In the genomic region with DNA sequence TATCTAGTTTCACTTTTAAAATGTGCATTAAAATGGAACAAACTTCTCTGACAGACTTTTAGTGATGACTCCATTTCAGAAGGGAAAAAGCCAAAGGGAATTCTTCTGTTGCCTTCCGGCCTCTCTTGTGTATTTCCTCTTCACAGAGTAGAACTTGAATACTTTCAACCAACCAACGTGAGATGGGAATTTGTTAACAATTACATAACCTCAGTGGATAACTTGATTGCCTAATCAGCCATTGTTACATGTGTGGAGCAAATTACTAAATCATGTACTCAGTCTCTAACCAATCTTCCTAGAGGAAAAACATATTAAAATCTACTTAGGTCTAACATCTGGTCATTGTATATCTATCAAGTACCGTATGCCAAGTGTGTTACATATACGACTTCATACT, we compare ENCODE assay signal across 20 cellular contexts.
DNase-seq lines count a peak whose midpoint lies in the region; ATAC-seq, FAIRE-seq and TF ChIP-seq lines count a peak whose summit lies in the region.
"Had no signal": no experiment of that assay in that cellular context is flagged by ENCODE, and none has a peak within 500 bp of the region (broad histone marks: within the 10 kb centered on the region; RNA-seq: fewer than 3 reads in every experiment).

No MANE protein-coding gene starts in this region.

- H3K4me3 Mint-ChIP-seq in activated CD8-positive, alpha-beta T cell treated with anti-CD3 and anti-CD28 coated beads, Interleukin-2, amount 10 ng/mL, durations not matched to agents 7 days and 5 days: no peak overlapping the region
- H3K4me3 Mint-ChIP-seq: CD8-positive, alpha-beta T cell; natural killer cell treated with Interleukin-12 subunit alpha and Interleukin-12 subunit beta and Interleukin-15 and Interleukin-18, amount 100 ng/mL, for 72 hours had no signal

- no peaks in the 10 kb centered on the region for H3K36me3 Mint-ChIP-seq in activated CD8-positive, alpha-beta T cell treated with anti-CD3 and anti-CD28 coated beads, Interleukin-2, amount 10 ng/mL, durations not matched to agents 7 days and 5 days (ENCODE audit: low read depth)
- H3K36me3 Mint-ChIP-seq: CD8-positive, alpha-beta T cell had no signal

- H3K9me3 Mint-ChIP-seq in activated CD8-positive, alpha-beta T cell treated with anti-CD3 and anti-CD28 coated beads, Interleukin-2, amount 10 ng/mL, durations not matched to agents 7 days and 5 days (ENCODE audit: insufficient read depth): peaks cover 2% of the 10 kb centered on the region

- H3K27me3 Mint-ChIP-seq in activated CD8-positive, alpha-beta T cell treated with anti-CD3 and anti-CD28 coated beads, Interleukin-2, amount 10 ng/mL, durations not matched to agents 7 days and 5 days (ENCODE audit: low read depth): no peaks in the 10 kb centered on the region
- H3K27me3 Mint-ChIP-seq: natural killer cell treated with Interleukin-12 subunit alpha and Interleukin-12 subunit beta and Interleukin-15 and Interleukin-18, amount 100 ng/mL, for 72 hours; progenitor cell of endocrine pancreas had no signal

- CTCF ChIA-PET in activated CD8-positive, alpha-beta T cell treated with anti-CD3 and anti-CD28 coated beads, Interleukin-2, amount 10 ng/mL, durations not matched to agents 7 days and 5 days (lab: Charles Lee): no interaction called here

- no peak for ATAC-seq in activated CD8-positive, alpha-beta T cell treated with anti-CD3 and anti-CD28 coated beads, Interleukin-2, amount 10 ng/mL, durations not matched to agents 7 days and 5 days
- ATAC-seq: CD8-positive, alpha-beta T cell; gastrocnemius medialis; natural killer cell treated with Interleukin-12 subunit alpha and Interleukin-12 subunit beta and Interleukin-15 and Interleukin-18, amount 100 ng/mL, for 72 hours had no signal

- POLR2A ChIA-PET in activated CD8-positive, alpha-beta T cell treated with anti-CD3 and anti-CD28 coated beads, Interleukin-2, amount 10 ng/mL, durations not matched to agents 7 days and 5 days (lab: Charles Lee): no interaction called here

- H3K27ac Mint-ChIP-seq in activated CD8-positive, alpha-beta T cell treated with anti-CD3 and anti-CD28 coated beads, Interleukin-2, amount 10 ng/mL, durations not matched to agents 7 days and 5 days: no peak overlapping the region
- H3K27ac Mint-ChIP-seq: CD8-positive, alpha-beta T cell; natural killer cell treated with Interleukin-12 subunit alpha and Interleukin-12 subunit beta and Interleukin-15 and Interleukin-18, amount 100 ng/mL, for 72 hours; progenitor cell of endocrine pancreas had no signal

- no peak for DNase-seq in D721Med (ENCODE audit: insufficient read length, low spot score)
- DNase-seq in NB4 (ENCODE audit: low read depth): peak; percentile 7
- peak; percentile 54 for DNase-seq in epithelial cell of esophagus (ENCODE audit: low read depth)
- peak; percentile 74 for DNase-seq in renal cortical epithelial cell (ENCODE audit: low read depth)
- no peak for DNase-seq in NCI-H128 (lab: John Stamatoyannopoulos, UW; ENCODE audit: unreplicated experiment)
- no peak for DNase-seq in activated CD8-positive, alpha-beta T cell treated with anti-CD3 and anti-CD28 coated beads, Interleukin-2, amount 10 ng/mL, durations not matched to agents 7 days and 5 days
- no peak for DNase-seq in activated T-cell treated with anti-CD3 and anti-CD28 coated beads, Interleukin-2, amount 50 U/mL, for 1 hour
- DNase-seq in amygdala (lab: John Stamatoyannopoulos, UW): no peak
- DNase-seq: activated CD4-positive, alpha-beta T cell treated with anti-CD3 and anti-CD28 coated beads, Interleukin-2, amount 50 U/mL, for 1 hour; activated gamma-delta T cell treated with Interleukin-2 at 50 U/mL for 16 hours; CD8-positive, alpha-beta T cell; DMS79 treated with DMSO at 0.1 percent for 48 hours; gastrocnemius medialis; NCI-H1048; NCI-H2081 treated with DMSO at 0.1 percent for 48 hours; Right ventricle myocardium superior; stimulated activated CD4-positive, alpha-beta T cell treated with anti-CD3 and anti-CD28 coated beads, Interleukin-4, amount 100 ng/mL, for 24 hours had no signal

- peak; percentile 89 for FAIRE-seq in D721Med (lab: Jason Lieb, UNC)

- no peak for TF ChIP-seq POLR2A in NB4 (IDR thresholded peaks at IDR 0.05; ENCODE audit: extremely low read depth, insufficient read length)

- H3K4me1 Mint-ChIP-seq in activated CD8-positive, alpha-beta T cell treated with anti-CD3 and anti-CD28 coated beads, Interleukin-2, amount 10 ng/mL, durations not matched to agents 7 days and 5 days (ENCODE audit: low read depth): no peaks in the 10 kb centered on the region

- TF ChIP-seq CTCF in D721Med (IDR thresholded peaks at IDR 0.05; ENCODE audit: insufficient read depth, missing control alignments) (no peak), NB4 (IDR thresholded peaks at IDR 0.05; ENCODE audit: low read depth, low read length) (no peak), epithelial cell of esophagus (IDR thresholded peaks at IDR 0.05; ENCODE audit: insufficient read depth, low read depth, low read length, missing control alignments) (no peak)

- H3K4me3 ChIP-seq in NB4 (ENCODE audit: low read depth, low read length): no peak overlapping the region
- no peak overlapping the region for H3K4me3 ChIP-seq in epithelial cell of esophagus (ENCODE audit: low read length)
- H3K4me3 ChIP-seq: gastrocnemius medialis, smooth muscle cell had no signal

Comparison
In these comparisons a context has a peak if more than half of its experiments do, and no peak if none do; other contexts are left out.
1. DNase-seq: peak in NB4 (single experiment), epithelial cell of esophagus (single experiment) and renal cortical epithelial cell (single experiment); none in D721Med (single experiment), NCI-H128 (single experiment), activated CD8-positive, alpha-beta T cell treated with anti-CD3 and anti-CD28 coated beads, Interleukin-2, amount 10 ng/mL, durations not matched to agents 7 days and 5 days (single experiment), activated T-cell treated with anti-CD3 and anti-CD28 coated beads, Interleukin-2, amount 50 U/mL, for 1 hour (single experiment) and amygdala (0 of 56).